Comparison of ENCODE assay signal across 16 cellular contexts in the genomic region with DNA sequence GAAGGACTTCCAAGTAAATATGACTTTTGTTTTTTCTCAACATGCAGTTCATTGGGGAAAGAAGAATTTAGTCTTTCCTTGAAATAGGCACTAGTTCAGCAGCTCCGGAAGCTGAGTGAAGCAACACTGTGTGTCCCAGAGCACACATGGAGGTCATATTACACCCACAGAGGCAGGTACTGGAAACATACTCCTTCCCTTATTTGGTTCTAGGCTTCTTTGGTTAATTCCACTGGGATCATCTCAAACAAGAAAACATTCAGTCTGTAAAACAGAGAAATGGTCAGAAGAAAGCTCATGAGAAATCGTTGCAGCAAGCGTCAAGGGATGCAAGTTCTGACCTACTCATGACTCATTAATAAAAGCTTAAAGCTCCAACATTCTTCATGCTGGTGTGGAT.
DNase-seq lines count a peak whose midpoint lies in the region; FAIRE-seq and TF ChIP-seq lines count a peak whose summit lies in the region.
"Had no signal": no experiment of that assay in that cellular context is flagged by ENCODE, and none has a peak within 500 bp of the region (broad histone marks: within the 10 kb centered on the region; RNA-seq: fewer than 3 reads in every experiment).

No MANE protein-coding gene starts in this region.

- H3K27ac ChIP-seq in astrocyte (ENCODE audit: low read depth, low read length), result no peak overlapping the region

- H3K4me3 ChIP-seq in astrocyte (ENCODE audit: insufficient read depth, low read depth, low read length) (no peak overlapping the region), fibroblast of villous mesenchyme (ENCODE audit: low read depth, low read length) (no peak overlapping the region)

- H3K4me3 Mint-ChIP-seq in astrocyte (ENCODE audit: unreplicated experiment), result no peak overlapping the region
- H3K4me3 Mint-ChIP-seq: CD4-positive, alpha-beta memory T cell had no signal

- H3K36me3 Mint-ChIP-seq in astrocyte (ENCODE audit: low read depth, unreplicated experiment), result no peaks in the 10 kb centered on the region
- H3K36me3 Mint-ChIP-seq: CD4-positive, alpha-beta memory T cell had no signal

- no peak overlapping the region for H2AFZ ChIP-seq in astrocyte (ENCODE audit: low read depth, low read length)

- H3K4me1 Mint-ChIP-seq in astrocyte (ENCODE audit: low read depth, unreplicated experiment), result peaks cover 22% of the 10 kb centered on the region
- H3K4me1 Mint-ChIP-seq: CD4-positive, alpha-beta memory T cell had no signal

- no peaks in the 10 kb centered on the region for H3K79me2 ChIP-seq in astrocyte (ENCODE audit: insufficient read depth, low read length)

- TF ChIP-seq POLR2A in GM12891 (IDR thresholded peaks at IDR 0.05; ENCODE audit: low read depth, low read length), result no peak

- H3K9me3 ChIP-seq in astrocyte (ENCODE audit: insufficient read depth, low read depth, low read length), result no peaks in the 10 kb centered on the region

- DNase-seq in NCI-H526 (lab: John Stamatoyannopoulos, UW) (peak; percentile 3 to 4), NCI-H526 treated with DMSO at 0.1 percent for 48 hours (lab: John Stamatoyannopoulos, UW) (no peak), astrocyte (ENCODE audit: low read depth) (no peak), fibroblast of villous mesenchyme (ENCODE audit: low read depth) (peak; percentile 1), stromal cell of bone marrow (ENCODE audit: low read depth) (peak; percentile 44), NCI-H2107 (lab: John Stamatoyannopoulos, UW) (no peak), posterior vena cava (ENCODE audit: low spot score) (no peak), GM12891 (ENCODE audit: insufficient read length, low spot score) (no peak)
- DNase-seq: CD4-positive, alpha-beta memory T cell; DMS53; HCEC 1CT; NCI-H1105 treated with DMSO at 0.1 percent for 48 hours; NCI-H1694 treated with DMSO at 0.1 percent for 48 hours; NCI-H774; RPMI8226 had no signal

- peak overlapping the region; percentile 1 for H3K27ac Mint-ChIP-seq in astrocyte (ENCODE audit: unreplicated experiment)
- H3K27ac Mint-ChIP-seq: CD4-positive, alpha-beta memory T cell had no signal

- H3K27me3 Mint-ChIP-seq in astrocyte (ENCODE audit: low read depth, unreplicated experiment), result no peaks in the 10 kb centered on the region

- H3K4me1 ChIP-seq in astrocyte (ENCODE audit: insufficient read depth, low read length), result peaks cover 4% of the 10 kb centered on the region

- H3K9me3 Mint-ChIP-seq in astrocyte (ENCODE audit: unreplicated experiment), result no peaks in the 10 kb centered on the region
- H3K9me3 Mint-ChIP-seq: CD4-positive, alpha-beta memory T cell had no signal

- FAIRE-seq in astrocyte (lab: Jason Lieb, UNC) (no peak), GM12891 (lab: Jason Lieb, UNC) (no peak)
- FAIRE-seq: HTR-8/SVneo had no signal

- H3K36me3 ChIP-seq in astrocyte (ENCODE audit: insufficient read depth, low read length), result no peaks in the 10 kb centered on the region

- H3K27me3 ChIP-seq in astrocyte (ENCODE audit: insufficient read depth, low read length), result peaks cover 2% of the 10 kb centered on the region

- H4K20me1 ChIP-seq in astrocyte (ENCODE audit: insufficient read depth, low read length), result no peaks in the 10 kb centered on the region

- H3K4me2 ChIP-seq in astrocyte (ENCODE audit: low read length), result no peak overlapping the region

- intact Hi-C loops in posterior vena cava (cut with DNase I), result no loop called here

- no peak overlapping the region for H3K9ac ChIP-seq in astrocyte (ENCODE audit: low read length)

- TF ChIP-seq CTCF in astrocyte (IDR thresholded peaks at IDR 0.05; ENCODE audit: insufficient read depth, low read depth, low read length) (no peak), fibroblast of villous mesenchyme (IDR thresholded peaks at IDR 0.05; ENCODE audit: insufficient read depth, low read depth, low read length) (no peak)

TF ChIP-seq in GM12891, 5 proteins besides CTCF, POLR2A, EP300 and RAD21:
- TF ChIP-seq TAF1 (IDR thresholded peaks at IDR 0.05; ENCODE audit: low read depth, low read length), result no peak

Comparison
In these comparisons a context has a peak if more than half of its experiments do, and no peak if none do; other contexts are left out.
1. DNase-seq: peak in NCI-H526 (2 of 2), fibroblast of villous mesenchyme (single experiment) and stromal cell of bone marrow (single experiment); none in NCI-H526 treated with DMSO at 0.1 percent for 48 hours (single experiment), astrocyte (single experiment), NCI-H2107 (single experiment), posterior vena cava (single experiment) and GM12891 (single experiment).